Comparison of ENCODE assay signal across 2 cellular contexts in the genomic region with DNA sequence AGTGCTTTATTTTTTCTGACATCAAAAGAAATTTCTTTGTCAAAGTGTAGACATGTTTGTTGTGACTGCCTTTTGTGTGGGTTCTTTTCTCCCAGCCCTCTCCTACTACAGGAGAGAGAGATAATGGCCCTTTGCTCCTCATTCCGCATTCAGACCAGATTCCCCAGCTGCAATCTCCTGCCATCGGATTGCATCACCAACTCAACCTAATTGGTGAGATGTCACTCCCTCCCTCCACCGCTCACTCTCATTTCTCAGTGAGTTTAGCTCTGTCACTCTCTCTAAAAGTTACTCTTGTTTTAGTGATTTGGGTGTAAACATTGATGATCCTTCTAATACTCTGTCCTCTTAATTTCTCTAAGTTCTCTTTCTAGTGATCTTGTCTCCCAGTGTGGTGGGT.
TF ChIP-seq lines count a peak whose summit lies in the region.

No MANE protein-coding gene starts in this region.

TF ChIP-seq in K562, 482 proteins besides CTCF, POLR2A, EP300 and RAD21 (continues in another document):
- TF ChIP-seq JUND (IDR thresholded peaks at IDR 0.05; ENCODE audit: borderline replicate concordance, low read depth, low read length) (peak; percentile 53; the same call in 1 of the 2 replicates), JUND (tag; IDR thresholded peaks at IDR 0.05; ENCODE audit: borderline replicate concordance, low read depth, low read length) (no peak), SMAD4 (CRISPR knock-in tag; conservative IDR thresholded peaks at IDR 0.05) (peak; percentile 41), PRMT5 (CRISPR knock-in tag; IDR thresholded peaks at IDR 0.05) (no peak), MEF2A (IDR thresholded peaks at IDR 0.05; ENCODE audit: control insufficient read depth, low read depth, low read length) (no peak), EWSR1 (IDR thresholded peaks at IDR 0.05; ENCODE audit: borderline replicate concordance, low read depth, partially characterized antibody) (no peak), U2AF2 (optimal IDR thresholded peaks at IDR 0.05; ENCODE audit: low read depth, low read length) (no peak), CEBPG (CRISPR knock-in tag; IDR thresholded peaks at IDR 0.05) (peak; percentile 57; the same call in 1 of the 2 replicates), CEBPG (tag; conservative IDR thresholded peaks at IDR 0.05 in 1 of 2, IDR thresholded peaks at IDR 0.05 in 1 of 2) (peak; percentile 95 to 98), SIRT6 (IDR thresholded peaks at IDR 0.05; ENCODE audit: low read depth, low read length) (no peak), HSF4 (CRISPR knock-in tag; IDR thresholded peaks at IDR 0.05; ENCODE audit: borderline replicate concordance) (no peak), MTA1 (IDR thresholded peaks at IDR 0.05; ENCODE audit: borderline replicate concordance) (no peak), PHTF2 (CRISPR knock-in tag; IDR thresholded peaks at IDR 0.05) (no peak), ARNT (IDR thresholded peaks at IDR 0.05) (no peak), ETV6 (IDR thresholded peaks at IDR 0.05; ENCODE audit: borderline replicate concordance in 1 of 2, low read depth in 2 of 2, low read length in 1 of 2) (no peak), ETV6 (CRISPR knock-in tag; IDR thresholded peaks at IDR 0.05; ENCODE audit: borderline replicate concordance) (no peak), KLF10 (CRISPR knock-in tag; IDR thresholded peaks at IDR 0.05) (no peak), ZNF212 (CRISPR knock-in tag; IDR thresholded peaks at IDR 0.05) (no peak), MEIS2 (IDR thresholded peaks at IDR 0.05; ENCODE audit: partially characterized antibody) (peak; percentile 12), TBL1XR1 (IDR thresholded peaks at IDR 0.05; ENCODE audit: low read length in 2 of 2) (no peak), ILK (tag; IDR thresholded peaks at IDR 0.05; ENCODE audit: borderline replicate concordance, low read depth) (no peak), NR3C1 (CRISPR knock-in tag; IDR thresholded peaks at IDR 0.05) (no peak)
- TF ChIP-seq, protein P1, sequence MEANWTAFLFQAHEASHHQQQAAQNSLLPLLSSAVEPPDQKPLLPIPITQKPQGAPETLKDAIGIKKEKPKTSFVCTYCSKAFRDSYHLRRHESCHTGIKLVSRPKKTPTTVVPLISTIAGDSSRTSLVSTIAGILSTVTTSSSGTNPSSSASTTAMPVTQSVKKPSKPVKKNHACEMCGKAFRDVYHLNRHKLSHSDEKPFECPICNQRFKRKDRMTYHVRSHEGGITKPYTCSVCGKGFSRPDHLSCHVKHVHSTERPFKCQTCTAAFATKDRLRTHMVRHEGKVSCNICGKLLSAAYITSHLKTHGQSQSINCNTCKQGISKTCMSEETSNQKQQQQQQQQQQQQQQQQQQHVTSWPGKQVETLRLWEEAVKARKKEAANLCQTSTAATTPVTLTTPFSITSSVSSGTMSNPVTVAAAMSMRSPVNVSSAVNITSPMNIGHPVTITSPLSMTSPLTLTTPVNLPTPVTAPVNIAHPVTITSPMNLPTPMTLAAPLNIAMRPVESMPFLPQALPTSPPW (CRISPR knock-in tag; IDR thresholded peaks at IDR 0.05) = peak; percentile 35
- TF ChIP-seq, protein P2, sequence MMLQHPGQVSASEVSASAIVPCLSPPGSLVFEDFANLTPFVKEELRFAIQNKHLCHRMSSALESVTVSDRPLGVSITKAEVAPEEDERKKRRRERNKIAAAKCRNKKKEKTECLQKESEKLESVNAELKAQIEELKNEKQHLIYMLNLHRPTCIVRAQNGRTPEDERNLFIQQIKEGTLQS (IDR thresholded peaks at IDR 0.05) = peak; percentile 92
- TF ChIP-seq, protein P2 (CRISPR knock-in tag; conservative IDR thresholded peaks at IDR 0.05) = no peak
- TF ChIP-seq, protein P3, sequence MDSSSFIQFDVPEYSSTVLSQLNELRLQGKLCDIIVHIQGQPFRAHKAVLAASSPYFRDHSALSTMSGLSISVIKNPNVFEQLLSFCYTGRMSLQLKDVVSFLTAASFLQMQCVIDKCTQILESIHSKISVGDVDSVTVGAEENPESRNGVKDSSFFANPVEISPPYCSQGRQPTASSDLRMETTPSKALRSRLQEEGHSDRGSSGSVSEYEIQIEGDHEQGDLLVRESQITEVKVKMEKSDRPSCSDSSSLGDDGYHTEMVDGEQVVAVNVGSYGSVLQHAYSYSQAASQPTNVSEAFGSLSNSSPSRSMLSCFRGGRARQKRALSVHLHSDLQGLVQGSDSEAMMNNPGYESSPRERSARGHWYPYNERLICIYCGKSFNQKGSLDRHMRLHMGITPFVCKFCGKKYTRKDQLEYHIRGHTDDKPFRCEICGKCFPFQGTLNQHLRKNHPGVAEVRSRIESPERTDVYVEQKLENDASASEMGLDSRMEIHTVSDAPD (CRISPR knock-in tag; IDR thresholded peaks at IDR 0.05) = no peak
- TF ChIP-seq, protein P4, sequence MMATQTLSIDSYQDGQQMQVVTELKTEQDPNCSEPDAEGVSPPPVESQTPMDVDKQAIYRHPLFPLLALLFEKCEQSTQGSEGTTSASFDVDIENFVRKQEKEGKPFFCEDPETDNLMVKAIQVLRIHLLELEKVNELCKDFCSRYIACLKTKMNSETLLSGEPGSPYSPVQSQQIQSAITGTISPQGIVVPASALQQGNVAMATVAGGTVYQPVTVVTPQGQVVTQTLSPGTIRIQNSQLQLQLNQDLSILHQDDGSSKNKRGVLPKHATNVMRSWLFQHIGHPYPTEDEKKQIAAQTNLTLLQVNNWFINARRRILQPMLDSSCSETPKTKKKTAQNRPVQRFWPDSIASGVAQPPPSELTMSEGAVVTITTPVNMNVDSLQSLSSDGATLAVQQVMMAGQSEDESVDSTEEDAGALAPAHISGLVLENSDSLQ (IDR thresholded peaks at IDR 0.05) = peak; percentile 33; the same call in 1 of the 2 replicates
- TF ChIP-seq, protein P5, sequence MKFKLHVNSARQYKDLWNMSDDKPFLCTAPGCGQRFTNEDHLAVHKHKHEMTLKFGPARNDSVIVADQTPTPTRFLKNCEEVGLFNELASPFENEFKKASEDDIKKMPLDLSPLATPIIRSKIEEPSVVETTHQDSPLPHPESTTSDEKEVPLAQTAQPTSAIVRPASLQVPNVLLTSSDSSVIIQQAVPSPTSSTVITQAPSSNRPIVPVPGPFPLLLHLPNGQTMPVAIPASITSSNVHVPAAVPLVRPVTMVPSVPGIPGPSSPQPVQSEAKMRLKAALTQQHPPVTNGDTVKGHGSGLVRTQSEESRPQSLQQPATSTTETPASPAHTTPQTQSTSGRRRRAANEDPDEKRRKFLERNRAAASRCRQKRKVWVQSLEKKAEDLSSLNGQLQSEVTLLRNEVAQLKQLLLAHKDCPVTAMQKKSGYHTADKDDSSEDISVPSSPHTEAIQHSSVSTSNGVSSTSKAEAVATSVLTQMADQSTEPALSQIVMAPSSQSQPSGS (CRISPR knock-in tag; IDR thresholded peaks at IDR 0.05) = no peak

TF ChIP-seq in liver, 16 proteins besides CTCF, POLR2A, EP300 and RAD21:
- TF ChIP-seq SP1 (IDR thresholded peaks at IDR 0.05) (peak; percentile 55), HNF4A (conservative IDR thresholded peaks at IDR 0.05) (peak; percentile 30 to 62), RXRA (IDR thresholded peaks at IDR 0.05) (peak; percentile 10 to 25), YY1 (IDR thresholded peaks at IDR 0.05) (peak; percentile 11)
- TF ChIP-seq, protein P2 (IDR thresholded peaks at IDR 0.05) = peak; percentile 82
- TF ChIP-seq, protein P6, sequence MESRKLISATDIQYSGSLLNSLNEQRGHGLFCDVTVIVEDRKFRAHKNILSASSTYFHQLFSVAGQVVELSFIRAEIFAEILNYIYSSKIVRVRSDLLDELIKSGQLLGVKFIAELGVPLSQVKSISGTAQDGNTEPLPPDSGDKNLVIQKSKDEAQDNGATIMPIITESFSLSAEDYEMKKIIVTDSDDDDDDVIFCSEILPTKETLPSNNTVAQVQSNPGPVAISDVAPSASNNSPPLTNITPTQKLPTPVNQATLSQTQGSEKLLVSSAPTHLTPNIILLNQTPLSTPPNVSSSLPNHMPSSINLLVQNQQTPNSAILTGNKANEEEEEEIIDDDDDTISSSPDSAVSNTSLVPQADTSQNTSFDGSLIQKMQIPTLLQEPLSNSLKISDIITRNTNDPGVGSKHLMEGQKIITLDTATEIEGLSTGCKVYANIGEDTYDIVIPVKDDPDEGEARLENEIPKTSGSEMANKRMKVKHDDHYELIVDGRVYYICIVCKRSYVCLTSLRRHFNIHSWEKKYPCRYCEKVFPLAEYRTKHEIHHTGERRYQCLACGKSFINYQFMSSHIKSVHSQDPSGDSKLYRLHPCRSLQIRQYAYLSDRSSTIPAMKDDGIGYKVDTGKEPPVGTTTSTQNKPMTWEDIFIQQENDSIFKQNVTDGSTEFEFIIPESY (IDR thresholded peaks at IDR 0.05) = no peak
